ENCODE assay signal across 13 cellular contexts in the genomic region with DNA sequence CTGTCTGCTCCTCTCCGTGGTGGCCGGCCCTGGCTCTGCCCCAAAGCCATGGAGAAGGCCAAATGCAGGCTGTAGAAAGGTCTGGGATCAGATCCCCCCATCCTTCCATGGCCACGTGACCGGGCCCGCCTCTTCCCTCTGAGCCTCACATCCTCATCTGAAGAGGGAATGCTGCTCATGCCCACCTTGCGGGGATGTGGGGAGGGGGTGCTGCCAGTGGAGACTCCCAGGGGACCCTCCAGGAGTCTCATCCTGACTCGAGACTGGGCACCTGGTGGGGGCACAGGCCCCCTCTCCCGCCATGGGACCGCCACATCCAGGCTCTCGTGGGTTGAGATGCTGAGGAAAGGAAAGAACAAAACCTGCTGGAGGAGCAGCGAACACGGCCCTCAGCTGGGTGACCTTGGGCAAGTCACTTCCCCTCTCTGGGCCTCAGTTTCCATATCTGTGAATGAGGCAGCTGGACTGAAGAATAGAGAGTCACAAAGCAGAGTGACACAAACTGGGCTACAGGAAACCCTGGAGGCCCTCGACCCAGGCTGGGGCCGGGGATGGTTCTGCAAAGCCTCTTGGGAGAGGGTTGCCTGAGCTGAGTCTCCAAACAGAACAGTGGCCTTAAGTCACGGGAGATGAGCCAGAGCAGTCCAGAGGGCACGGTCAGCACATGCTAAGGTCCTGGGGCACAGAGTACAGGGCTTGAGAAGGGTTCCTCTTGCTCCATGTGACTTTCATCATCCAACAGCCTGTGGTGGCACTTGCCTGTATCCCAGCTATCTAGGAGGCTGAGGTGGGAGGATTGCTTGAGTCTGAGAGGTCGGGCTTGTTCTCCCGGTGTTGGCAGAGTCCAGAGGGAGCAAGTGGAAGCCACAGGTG. TPM values are rescaled to one million over a fixed set of nuclear protein-coding genes. Genes with fewer than 3 reads are reported as not detected.
DNase-seq lines count a peak whose midpoint lies in the region; ATAC-seq and TF ChIP-seq lines count a peak whose summit lies in the region.
"Had no signal": no experiment of that assay in that cellular context is flagged by ENCODE, and none has a peak within 500 bp of the region (broad histone marks: within the 10 kb centered on the region; RNA-seq: fewer than 3 reads in every experiment).

No MANE protein-coding gene starts in this region.

- H3K36me3 Mint-ChIP-seq in activated CD4-positive, alpha-beta T cell treated with anti-CD3 and anti-CD28 coated beads, Interleukin-2, amount 10 ng/mL, durations not matched to agents 7 days and 5 days (ENCODE audit: low read depth), result peaks cover 2% of the 10 kb centered on the region
- peaks cover 2% of the 10 kb centered on the region for H3K36me3 Mint-ChIP-seq in activated naive CD8-positive, alpha-beta T cell treated with anti-CD3 and anti-CD28 coated beads for 36 hours
- H3K36me3 Mint-ChIP-seq: WTC11 had no signal

- H3K27me3 Mint-ChIP-seq in activated CD4-positive, alpha-beta T cell treated with anti-CD3 and anti-CD28 coated beads, Interleukin-2, amount 10 ng/mL, durations not matched to agents 7 days and 5 days, result no peaks in the 10 kb centered on the region
- no peaks in the 10 kb centered on the region for H3K27me3 Mint-ChIP-seq in activated naive CD8-positive, alpha-beta T cell treated with anti-CD3 and anti-CD28 coated beads for 36 hours

- ATAC-seq in HG03196 (IDR thresholded peaks at IDR 0.05; ENCODE audit: unreplicated experiment) (peak; percentile 1), GM18517 (IDR thresholded peaks at IDR 0.05; ENCODE audit: unreplicated experiment) (no peak)
- ATAC-seq: A549, WTC11 had no signal

- no peak for DNase-seq in activated CD4-positive, alpha-beta T cell treated with anti-CD3 and anti-CD28 coated beads, Interleukin-2, amount 10 ng/mL, durations not matched to agents 7 days and 5 days
- no peak for DNase-seq in activated CD4-positive, alpha-beta T cell treated with anti-CD3 and anti-CD28 coated beads, Interleukin-2, amount 50 U/mL, for 1 hour
- peak; percentile 18 for DNase-seq in activated naive CD8-positive, alpha-beta T cell treated with anti-CD3 and anti-CD28 coated beads for 36 hours
- DNase-seq in spleen (no peak), pons (ENCODE audit: low spot score) (no peak)
- no peak for DNase-seq in effector CD8-positive, alpha-beta T cell (lab: John Stamatoyannopoulos, UW)
- DNase-seq: endodermal cell, NCI-H2227 treated with DMSO at 0.1 percent for 48 hours had no signal

- TF ChIP-seq CTCF in spleen (IDR thresholded peaks at IDR 0.05 in 8 of 11, conservative IDR thresholded peaks at IDR 0.05 in 3 of 11), result no peak

- peak overlapping the region; percentile 79 to 94 (median 86) for H3K27ac ChIP-seq in spleen

- no peak for TF ChIP-seq POLR2A in spleen (IDR thresholded peaks at IDR 0.05)

- H3K4me3 Mint-ChIP-seq in activated CD4-positive, alpha-beta T cell treated with anti-CD3 and anti-CD28 coated beads, Interleukin-2, amount 10 ng/mL, durations not matched to agents 7 days and 5 days, result peak overlapping the region; percentile 68
- peak overlapping the region; percentile 76 for H3K4me3 Mint-ChIP-seq in activated naive CD8-positive, alpha-beta T cell treated with anti-CD3 and anti-CD28 coated beads for 36 hours
- H3K4me3 Mint-ChIP-seq: endodermal cell, WTC11 had no signal

- H3K27me3 ChIP-seq in spleen (replicated peaks in 1 of 7), result no peaks in the 10 kb centered on the region

- H3K4me1 Mint-ChIP-seq in activated CD4-positive, alpha-beta T cell treated with anti-CD3 and anti-CD28 coated beads, Interleukin-2, amount 10 ng/mL, durations not matched to agents 7 days and 5 days, result peaks cover 84% of the 10 kb centered on the region
- peaks cover 52% of the 10 kb centered on the region for H3K4me1 Mint-ChIP-seq in activated naive CD8-positive, alpha-beta T cell treated with anti-CD3 and anti-CD28 coated beads for 36 hours

- no peaks in the 10 kb centered on the region for H3K36me3 ChIP-seq in spleen

- 61 to 73% (median 69%) methylated on average over 12 to 18 of the region's 18 CpGs for WGBS in spleen, 5 donors

- intact Hi-C loops in spleen (cut with DNase I; ENCODE audit: low total_unique reads), result no loop called here

- POLR2A ChIA-PET in activated CD4-positive, alpha-beta T cell treated with anti-CD3 and anti-CD28 coated beads, Interleukin-2, amount 10 ng/mL, durations not matched to agents 7 days and 5 days (lab: Charles Lee), result interaction anchor here (0.6 to 2.2 kb wide), 5 partner anchors 7 to 258 kb away, joined by 3 to 13 read pairs (median 3); a partner anchor contains a TSS

- CTCF ChIA-PET in activated CD4-positive, alpha-beta T cell treated with anti-CD3 and anti-CD28 coated beads, Interleukin-2, amount 10 ng/mL, durations not matched to agents 7 days and 5 days (lab: Charles Lee), result interaction anchor here (0.6 to 3.1 kb wide), 11 partner anchors 7 to 263 kb away, joined by 3 to 16 read pairs (median 4); a partner anchor contains a TSS

- no peaks in the 10 kb centered on the region for H3K9me3 Mint-ChIP-seq in activated CD4-positive, alpha-beta T cell treated with anti-CD3 and anti-CD28 coated beads, Interleukin-2, amount 10 ng/mL, durations not matched to agents 7 days and 5 days
- H3K9me3 Mint-ChIP-seq in activated naive CD8-positive, alpha-beta T cell treated with anti-CD3 and anti-CD28 coated beads for 36 hours, result peaks cover 2% of the 10 kb centered on the region
- H3K9me3 Mint-ChIP-seq: endodermal cell, WTC11 had no signal

- H3K27ac Mint-ChIP-seq in activated CD4-positive, alpha-beta T cell treated with anti-CD3 and anti-CD28 coated beads, Interleukin-2, amount 10 ng/mL, durations not matched to agents 7 days and 5 days, result peak overlapping the region; percentile 100
- H3K27ac Mint-ChIP-seq in activated naive CD8-positive, alpha-beta T cell treated with anti-CD3 and anti-CD28 coated beads for 36 hours, result peak overlapping the region; percentile 100
- H3K27ac Mint-ChIP-seq: endodermal cell, WTC11 had no signal

- peaks cover 25 to 45% (median 34%) of the 10 kb centered on the region in 6 donors for H3K4me1 ChIP-seq in spleen
- H3K4me1 ChIP-seq: A549 had no signal

- peak overlapping the region in 1 of 8 donors; percentile 44 for H3K4me3 ChIP-seq in spleen
- H3K4me3 ChIP-seq: A549 had no signal

- H3K9me3 ChIP-seq in spleen, result no peaks in the 10 kb centered on the region
- H3K9me3 ChIP-seq: A549 had no signal

RNA-seq across cellular contexts. Expression of a gene that starts 30.1 kb away (rescaled TPM):
- total RNA-seq in activated CD4-positive, alpha-beta T cell treated with anti-CD3 and anti-CD28 coated beads, Interleukin-2, amount 10 ng/mL, durations not matched to agents 7 days and 5 days, result 100 to 1,000 TPM; 127 to 133 TPM
- 10 to 100 TPM; 30.8 to 32.9 TPM for total RNA-seq in activated naive CD8-positive, alpha-beta T cell treated with anti-CD3 and anti-CD28 coated beads for 36 hours
- 10 to 100 TPM in 6 of 7 donors, 1 to 10 TPM in 1; 7.7 to 50.8 (median 24.0) TPM for total RNA-seq in spleen
- polyA plus RNA-seq in spleen, result 10 to 100 TPM; 17.0 to 43.3 (median 19.6) TPM

RNA-seq across cellular contexts. Expression of a gene that starts 43.2 kb away (rescaled TPM):
- not detected for total RNA-seq in activated CD4-positive, alpha-beta T cell treated with anti-CD3 and anti-CD28 coated beads, Interleukin-2, amount 10 ng/mL, durations not matched to agents 7 days and 5 days
- total RNA-seq in activated naive CD8-positive, alpha-beta T cell treated with anti-CD3 and anti-CD28 coated beads for 36 hours, result not detected
- total RNA-seq in spleen, result not detected
- polyA plus RNA-seq in spleen, result not detected
- total RNA-seq: Daoy, endodermal cell, WTC11 had no signal
- polyA plus RNA-seq: A549 had no signal

RNA-seq across cellular contexts. Expression of a gene that starts 47.5 kb away (rescaled TPM):
- total RNA-seq in activated CD4-positive, alpha-beta T cell treated with anti-CD3 and anti-CD28 coated beads, Interleukin-2, amount 10 ng/mL, durations not matched to agents 7 days and 5 days, result not detected
- total RNA-seq in activated naive CD8-positive, alpha-beta T cell treated with anti-CD3 and anti-CD28 coated beads for 36 hours, result not detected
- total RNA-seq in spleen, result not detected
- polyA plus RNA-seq in spleen, result not detected
- total RNA-seq: Daoy, endodermal cell, WTC11 had no signal
- polyA plus RNA-seq: A549 had no signal

RNA-seq across cellular contexts. Expression of a gene that starts 50.4 kb away (rescaled TPM):
- not detected for total RNA-seq in activated CD4-positive, alpha-beta T cell treated with anti-CD3 and anti-CD28 coated beads, Interleukin-2, amount 10 ng/mL, durations not matched to agents 7 days and 5 days
- not detected for total RNA-seq in activated naive CD8-positive, alpha-beta T cell treated with anti-CD3 and anti-CD28 coated beads for 36 hours
- not detected for total RNA-seq in spleen
- polyA plus RNA-seq in spleen, result not detected
- total RNA-seq: Daoy, endodermal cell, WTC11 had no signal
- polyA plus RNA-seq: A549 had no signal

RNA-seq across cellular contexts. Expression of a gene that starts 55.2 kb away (rescaled TPM):
- total RNA-seq in activated CD4-positive, alpha-beta T cell treated with anti-CD3 and anti-CD28 coated beads, Interleukin-2, amount 10 ng/mL, durations not matched to agents 7 days and 5 days, result not detected
- total RNA-seq in activated naive CD8-positive, alpha-beta T cell treated with anti-CD3 and anti-CD28 coated beads for 36 hours, result not detected
- not detected for total RNA-seq in spleen
- polyA plus RNA-seq in spleen, result not detected
- total RNA-seq: Daoy, endodermal cell had no signal
- polyA plus RNA-seq: A549 had no signal
